In genomic region chr12:130715996-130716917, GRCh38 we compare ENCODE assay signal across 8 cellular contexts. TPM values are rescaled to one million over a fixed set of nuclear protein-coding genes. Genes with fewer than 3 reads are reported as not detected.
DNase-seq lines count a peak whose midpoint lies in the region; ATAC-seq, FAIRE-seq and TF ChIP-seq lines count a peak whose summit lies in the region.

A gene with protein sequence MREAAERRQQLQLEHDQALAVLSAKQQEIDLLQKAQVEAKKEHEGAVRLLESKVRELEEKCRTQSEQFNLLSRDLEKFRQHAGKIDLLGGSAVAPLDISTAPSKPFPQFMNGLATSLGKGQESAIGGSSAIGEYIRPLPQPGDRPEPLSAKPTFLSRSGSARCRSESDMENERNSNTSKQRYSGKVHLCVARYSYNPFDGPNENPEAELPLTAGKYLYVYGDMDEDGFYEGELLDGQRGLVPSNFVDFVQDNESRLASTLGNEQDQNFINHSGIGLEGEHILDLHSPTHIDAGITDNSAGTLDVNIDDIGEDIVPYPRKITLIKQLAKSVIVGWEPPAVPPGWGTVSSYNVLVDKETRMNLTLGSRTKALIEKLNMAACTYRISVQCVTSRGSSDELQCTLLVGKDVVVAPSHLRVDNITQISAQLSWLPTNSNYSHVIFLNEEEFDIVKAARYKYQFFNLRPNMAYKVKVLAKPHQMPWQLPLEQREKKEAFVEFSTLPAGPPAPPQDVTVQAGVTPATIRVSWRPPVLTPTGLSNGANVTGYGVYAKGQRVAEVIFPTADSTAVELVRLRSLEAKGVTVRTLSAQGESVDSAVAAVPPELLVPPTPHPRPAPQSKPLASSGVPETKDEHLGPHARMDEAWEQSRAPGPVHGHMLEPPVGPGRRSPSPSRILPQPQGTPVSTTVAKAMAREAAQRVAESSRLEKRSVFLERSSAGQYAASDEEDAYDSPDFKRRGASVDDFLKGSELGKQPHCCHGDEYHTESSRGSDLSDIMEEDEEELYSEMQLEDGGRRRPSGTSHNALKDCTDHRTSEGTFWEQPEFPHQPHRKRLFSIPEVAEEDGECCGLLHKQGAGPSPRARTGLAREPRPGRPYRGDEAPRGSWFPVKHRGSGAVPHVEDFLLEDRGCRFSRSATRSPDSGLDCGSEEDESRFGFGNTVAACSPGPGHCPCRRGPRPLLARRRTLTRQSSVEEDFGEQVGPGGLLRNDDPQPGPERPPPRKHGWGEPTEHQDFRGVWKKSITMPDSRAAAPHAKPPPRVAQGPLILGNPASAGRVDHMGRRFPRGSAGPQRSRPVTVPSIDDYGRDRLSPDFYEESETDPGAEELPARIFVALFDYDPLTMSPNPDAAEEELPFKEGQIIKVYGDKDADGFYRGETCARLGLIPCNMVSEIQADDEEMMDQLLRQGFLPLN (N-terminal part only) (minus strand): TSS chr12:130716299. CDS start chr12:130479013, 237,286 bp downstream.

- no peaks in the 10 kb centered on the region for H3K36me3 ChIP-seq in CD4-positive, alpha-beta memory T cell (ENCODE audit: insufficient read depth, low read length)
- H3K36me3 ChIP-seq in adrenal gland (replicated peaks in 1 of 2) (no peaks in the 10 kb centered on the region), kidney (ENCODE audit: control insufficient read depth in 1 of 2, insufficient read depth in 2 of 2, low read length in 2 of 2) (no peaks in the 10 kb centered on the region), thoracic aorta (no peaks in the 10 kb centered on the region)

- FAIRE-seq in kidney (lab: Jason Lieb, UNC), result no peak

- POLR2A ChIA-PET in CD4-positive, alpha-beta memory T cell (lab: Charles Lee; ENCODE audit: partially characterized antibody), result no interaction called here

- peaks cover 6 to 20% (median 8%) of the 10 kb centered on the region in 4 donors for H3K4me1 Mint-ChIP-seq in CD4-positive, alpha-beta memory T cell

- WGBS in adrenal gland, 4 donors, result 1 to 3% (median 2%) methylated on average over 17 to 33 of the region's 33 CpGs

- H3K9ac ChIP-seq in kidney (ENCODE audit: low read length in 2 of 2), result no peak within 1 kb of the TSS

- no peak for TF ChIP-seq POLR2A in adrenal gland (IDR thresholded peaks at IDR 0.05)

- DNase-seq in CD4-positive, alpha-beta memory T cell, result no peak
- DNase-seq in NCI-H1092 (lab: John Stamatoyannopoulos, UW), result peak; percentile 65
- peak in 4 of 7 donors; percentile 7 to 84 (median 28) for DNase-seq in adrenal gland
- peak; percentile 83 for DNase-seq in kidney
- DNase-seq in thoracic aorta (ENCODE audit: low spot score), result no peak
- no peak for DNase-seq in SKM-1 treated with dmso at 0.1 percent for 144 hours (lab: John Stamatoyannopoulos, UW; ENCODE audit: unreplicated experiment)

- H3K27ac ChIP-seq in CD4-positive, alpha-beta memory T cell (ENCODE audit: low read depth, low read length), result no peak within 1 kb of the TSS
- H3K27ac ChIP-seq in adrenal gland (peak within 1 kb of the TSS in 1 of 5 donors; percentile 44), kidney (ENCODE audit: low read depth in 2 of 2, low read length in 2 of 2) (no peak within 1 kb of the TSS), thoracic aorta (no peak within 1 kb of the TSS)

- peak within 1 kb of the TSS in 5 of 8 donors; percentile 25 to 72 (median 38) for H3K4me3 Mint-ChIP-seq in CD4-positive, alpha-beta memory T cell

- no peaks in the 10 kb centered on the region for H3K27me3 ChIP-seq in CD4-positive, alpha-beta memory T cell (ENCODE audit: insufficient read depth, low read length)
- H3K27me3 ChIP-seq in adrenal gland (peaks cover 15% of the 10 kb centered on the region), thoracic aorta (replicated peaks; ENCODE audit: insufficient read depth) (no peaks in the 10 kb centered on the region)

- CTCF ChIA-PET in CD4-positive, alpha-beta memory T cell (lab: Charles Lee; ENCODE audit: partially characterized antibody), result no interaction called here

- no peaks in the 10 kb centered on the region for H3K9me3 ChIP-seq in CD4-positive, alpha-beta memory T cell (ENCODE audit: control insufficient read depth in 1 of 2, low read length in 2 of 2)
- no peaks in the 10 kb centered on the region for H3K9me3 ChIP-seq in adrenal gland (replicated peaks in 1 of 3)
- peaks cover 0 to 5% of the 10 kb centered on the region in 2 donors for H3K9me3 ChIP-seq in kidney (ENCODE audit: control insufficient read depth in 1 of 2, low read length in 2 of 2)
- H3K9me3 ChIP-seq in thoracic aorta, result no peaks in the 10 kb centered on the region

- peaks cover 0 to 13% (median 10%) of the 10 kb centered on the region in 8 donors for H3K9me3 Mint-ChIP-seq in CD4-positive, alpha-beta memory T cell

- ATAC-seq in thoracic aorta (ENCODE audit: insufficient number of reproducible peaks, low FRiP score, low read depth) (no peak), HG03460 (IDR thresholded peaks at IDR 0.05; ENCODE audit: unreplicated experiment) (no peak), HG02981 (IDR thresholded peaks at IDR 0.05; ENCODE audit: unreplicated experiment) (no peak)

- H3K4me1 ChIP-seq in CD4-positive, alpha-beta memory T cell (ENCODE audit: insufficient read depth, low read length), result no peaks in the 10 kb centered on the region
- H3K4me1 ChIP-seq in adrenal gland (replicated peaks in 1 of 2) (peaks cover 0 to 4% of the 10 kb centered on the region in 2 donors), kidney (ENCODE audit: control insufficient read depth in 1 of 2, insufficient read depth in 1 of 2, low read depth in 1 of 2, low read length in 2 of 2) (peaks cover 0 to 7% of the 10 kb centered on the region in 2 donors), thoracic aorta (ENCODE audit: control insufficient read depth in 1 of 2, low read depth in 2 of 2) (peaks cover 6 to 22% of the 10 kb centered on the region in 2 donors)

- H3K27ac Mint-ChIP-seq in CD4-positive, alpha-beta memory T cell, result no peak within 1 kb of the TSS

- H3K4me3 ChIP-seq in CD4-positive, alpha-beta memory T cell (ENCODE audit: low read length in 2 of 2), result no peak within 1 kb of the TSS
- H3K4me3 ChIP-seq in adrenal gland, result peak within 1 kb of the TSS in 1 of 4 donors; percentile 22
- peak within 1 kb of the TSS in 1 of 2 donors; percentile 14 for H3K4me3 ChIP-seq in kidney (ENCODE audit: low read length in 2 of 2)
- H3K4me3 ChIP-seq in thoracic aorta, result peak within 1 kb of the TSS; percentile 57

- TF ChIP-seq CTCF in adrenal gland (IDR thresholded peaks at IDR 0.05) (no peak), kidney (IDR thresholded peaks at IDR 0.05; ENCODE audit: borderline replicate concordance, extremely low read depth, insufficient read depth) (no peak), thoracic aorta (IDR thresholded peaks at IDR 0.05) (no peak)

- peaks cover 22 to 38% of the 10 kb centered on the region in 2 donors for H3K27me3 Mint-ChIP-seq in CD4-positive, alpha-beta memory T cell

- peaks cover 0 to 3% of the 10 kb centered on the region in 2 donors for H3K36me3 Mint-ChIP-seq in CD4-positive, alpha-beta memory T cell

- intact Hi-C loops in CD4-positive, alpha-beta memory T cell (cut with micrococcal nuclease), result no loop called here
- intact Hi-C loops in adrenal gland (cut with DNase I) (no loop called here), kidney (cut with DNase I) (no loop called here)

RNA-seq across cellular contexts. Expression of the gene that starts here (rescaled TPM):
- total RNA-seq in CD4-positive, alpha-beta memory T cell, result under 1 TPM in 1 of 2 experiments, not detected in 1; 0.20 TPM
- polyA plus RNA-seq in CD4-positive, alpha-beta memory T cell, result not detected
- total RNA-seq in adrenal gland, result 10 to 100 TPM in 2 of 8 donors, 1 to 10 TPM in 2, under 1 TPM in 2, not detected in 2; 0.18 to 23.9 (median 4.5) TPM
- polyA plus RNA-seq in adrenal gland, result 10 to 100 TPM in 2 of 3 donors, 1 to 10 TPM in 1; 2.8 to 15.7 (median 11.7) TPM
- total RNA-seq in kidney, result 51.7 TPM
- polyA plus RNA-seq in kidney (ENCODE audit: insufficient read depth, low read depth, low replicate concordance), result 2.8 TPM
- under 1 TPM; 0.54 to 0.92 TPM for total RNA-seq in thoracic aorta

Comparison
In these comparisons a context has a peak if more than half of its experiments do, and no peak if none do; other contexts are left out.
1. DNase-seq: peak in NCI-H1092 (single experiment), adrenal gland (4 of 7) and kidney (single experiment); none in CD4-positive, alpha-beta memory T cell (0 of 5), thoracic aorta (single experiment) and SKM-1 treated with dmso at 0.1 percent for 144 hours (single experiment).